ENCODE assay signal across 15 cellular contexts in genomic region chr17:49894761-49895160, GRCh38. TPM values are rescaled to one million over a fixed set of nuclear protein-coding genes. Genes with fewer than 3 reads are reported as not detected.
A peak's percentile ranks its signal among the peaks of the same experiment; 100 is the strongest.
DNase-seq lines count a peak whose midpoint lies in the region; ATAC-seq and TF ChIP-seq lines count a peak whose summit lies in the region.
"Had no signal": no experiment of that assay in that cellular context is flagged by ENCODE, and none has a peak within 500 bp of the region (broad histone marks: within the 10 kb centered on the region; RNA-seq: fewer than 3 reads in every experiment).

No MANE protein-coding gene starts in this region.

- intact Hi-C loops in mucosa of descending colon (cut with DNase I, micrococcal nuclease), result no loop called here
- intact Hi-C loops in vagina (cut with DNase I), result no loop called here

- TF ChIP-seq CTCF in RWPE1 (conservative IDR thresholded peaks at IDR 0.05; ENCODE audit: low read depth) (no peak), mucosa of descending colon (IDR thresholded peaks at IDR 0.05) (no peak), vagina (IDR thresholded peaks at IDR 0.05) (no peak)

- H3K4me1 ChIP-seq in mucosa of descending colon (ENCODE audit: low read depth) (no peaks in the 10 kb centered on the region), vagina (peaks cover 12% of the 10 kb centered on the region)
- no peaks in the 10 kb centered on the region for H3K4me1 ChIP-seq in effector memory CD4-positive, alpha-beta T cell (ENCODE audit: control insufficient read depth, insufficient read depth, low read length, poor library complexity, severe bottlenecking)
- H3K4me1 ChIP-seq: BLaER1 had no signal

- H3K4me3 ChIP-seq in mucosa of descending colon (no peak overlapping the region), vagina (no peak overlapping the region)
- no peak overlapping the region for H3K4me3 ChIP-seq in effector memory CD4-positive, alpha-beta T cell (ENCODE audit: insufficient read depth, low read depth, low read length, poor library complexity, severe bottlenecking)
- H3K4me3 ChIP-seq: BLaER1 had no signal

- H3K9me3 ChIP-seq in mucosa of descending colon (no peaks in the 10 kb centered on the region), vagina (no peaks in the 10 kb centered on the region)
- no peaks in the 10 kb centered on the region for H3K9me3 ChIP-seq in effector memory CD4-positive, alpha-beta T cell (ENCODE audit: control insufficient read depth, low read length)
- H3K9me3 ChIP-seq: BLaER1 had no signal

- DNase-seq in RWPE1 (ENCODE audit: low spot score), result peak; percentile 27
- peak; percentile 27 for DNase-seq in epithelial cell of prostate (ENCODE audit: low read depth, low spot score)
- DNase-seq in mucosa of descending colon, result no peak
- no peak for DNase-seq in vagina (ENCODE audit: extremely low spot score in 2 of 2)
- DNase-seq in anterior cingulate cortex (lab: John Stamatoyannopoulos, UW), result no peak
- no peak for DNase-seq in effector memory CD4-positive, alpha-beta T cell
- DNase-seq: MM.1S, NCI-H1105, NCI-H1694 treated with DMSO at 0.1 percent for 48 hours, NCI-H446 had no signal

- H3K36me3 ChIP-seq in mucosa of descending colon (ENCODE audit: low read depth) (no peaks in the 10 kb centered on the region), vagina (no peaks in the 10 kb centered on the region)
- H3K36me3 ChIP-seq in effector memory CD4-positive, alpha-beta T cell (ENCODE audit: control insufficient read depth, insufficient read depth, low read length), result no peaks in the 10 kb centered on the region
- H3K36me3 ChIP-seq: BLaER1 had no signal

- no peak for TF ChIP-seq POLR2A in vagina (IDR thresholded peaks at IDR 0.05)

- peak overlapping the region; percentile 71 for H3K27ac ChIP-seq in RWPE1
- H3K27ac ChIP-seq in epithelial cell of prostate, result peak overlapping the region; percentile 59
- peak overlapping the region; percentile 58 for H3K27ac ChIP-seq in vagina
- no peak overlapping the region for H3K27ac ChIP-seq in effector memory CD4-positive, alpha-beta T cell (ENCODE audit: insufficient read depth, low read length, poor library complexity, severe bottlenecking)
- H3K27ac ChIP-seq: BLaER1 had no signal

- no peaks in the 10 kb centered on the region for H3K27me3 ChIP-seq in vagina
- peaks cover 16% of the 10 kb centered on the region for H3K27me3 ChIP-seq in effector memory CD4-positive, alpha-beta T cell (replicated peaks; ENCODE audit: control insufficient read depth, insufficient read depth, low read length, poor library complexity, severe bottlenecking)
- H3K27me3 ChIP-seq: BLaER1 had no signal

- ATAC-seq in mucosa of descending colon (peak; percentile 52), GM19463 (IDR thresholded peaks at IDR 0.05; ENCODE audit: unreplicated experiment) (no peak)
- ATAC-seq: HepG2 had no signal

- POLR2A ChIA-PET in RWPE1 (lab: Yijun Ruan, JAX; ENCODE audit: low non-redundant PET), result interaction anchor here (0.7 kb wide), 1 partner anchor 29 kb away, joined by 3 read pairs; no protein-coding TSS in a partner anchor

- CTCF ChIA-PET in RWPE1 (lab: Yijun Ruan, JAX), result interaction anchor here (0.5 to 0.7 kb wide), 2 partner anchors 26 to 47 kb away, joined by 5 read pairs; no protein-coding TSS in a partner anchor

RNA-seq across cellular contexts. Expression of gene TAC4, which starts 46.9 kb away (rescaled TPM):
- not detected for total RNA-seq in mucosa of descending colon
- not detected for total RNA-seq in vagina
- total RNA-seq: HepG2, OCI-LY7, SK-MEL-5 had no signal

Comparison
In these comparisons a context has a peak if more than half of its experiments do, and no peak if none do; other contexts are left out.
1. DNase-seq: peak in RWPE1 (single experiment) and epithelial cell of prostate (single experiment); none in mucosa of descending colon (0 of 3), vagina (0 of 2), anterior cingulate cortex (0 of 58) and effector memory CD4-positive, alpha-beta T cell (0 of 3).